ENCODE assay signal across 18 cellular contexts in genomic region chr10:113752553-113752952, GRCh38. TPM values are rescaled to one million over a fixed set of nuclear protein-coding genes. Genes with fewer than 3 reads are reported as not detected.
"Had no signal": no experiment of that assay in that cellular context is flagged by ENCODE, and none has a peak within 500 bp of the region (broad histone marks: within the 10 kb centered on the region; RNA-seq: fewer than 3 reads in every experiment).

No MANE protein-coding gene starts in this region.

- ATAC-seq: activated CD4-positive, CD25-positive, alpha-beta regulatory T cell treated with anti-CD3 and anti-CD28 coated beads, Interleukin-2, amount 50 U/mL, for 24 hours; activated CD8-positive, alpha-beta T cell treated with anti-CD3 and anti-CD28 coated beads, Interleukin-2, amount 10 ng/mL, durations not matched to agents 7 days and 5 days; PC-3; T-cell had no signal

- H3K4me1 ChIP-seq: adrenal gland had no signal

- H3K27ac ChIP-seq: adrenal gland had no signal

- H3K4me1 Mint-ChIP-seq: activated naive CD8-positive, alpha-beta T cell treated with anti-CD3 and anti-CD28 coated beads, Interleukin-2, amount 10 ng/mL, durations not matched to agents 7 days and 5 days; T-cell had no signal

- H3K36me3 Mint-ChIP-seq: activated naive CD8-positive, alpha-beta T cell treated with anti-CD3 and anti-CD28 coated beads, Interleukin-2, amount 10 ng/mL, durations not matched to agents 7 days and 5 days; T-cell had no signal

- H3K36me3 ChIP-seq: adrenal gland had no signal

- H3K4me3 ChIP-seq: adrenal gland had no signal

- DNase-seq: activated CD4-positive, alpha-beta T cell treated with anti-CD3 and anti-CD28 coated beads for 4 hours; activated CD8-positive, alpha-beta memory T cell treated with anti-CD3 and anti-CD28 coated beads, Interleukin-2, amount 50 U/mL, for 48 hours; activated CD8-positive, alpha-beta T cell treated with anti-CD3 and anti-CD28 coated beads, Interleukin-2, amount 10 ng/mL, durations not matched to agents 7 days and 5 days; activated naive CD4-positive, alpha-beta T cell treated with anti-CD3 and anti-CD28 coated beads, Interleukin-2, amount 50 U/mL, for 16 hours; activated naive CD8-positive, alpha-beta T cell treated with anti-CD3 and anti-CD28 coated beads, Interleukin-2, amount 10 ng/mL, durations not matched to agents 7 days and 5 days; activated T-cell treated with anti-CD3 and anti-CD28 coated beads, Interleukin-2, amount 50 U/mL, for 1 hour; anterior cingulate cortex; MM.1S; NCI-H1436 treated with DMSO at 0.1 percent for 48 hours; NCI-H187; NCI-H446 treated with DMSO at 0.1 percent for 48 hours; NCI-H524 treated with DMSO at 0.1 percent for 48 hours; T-cell; T-helper 2 cell; T1000 had no signal

- H3K9me3 Mint-ChIP-seq: T-cell had no signal

- H3K4me3 Mint-ChIP-seq: activated CD8-positive, alpha-beta T cell treated with anti-CD3 and anti-CD28 coated beads, Interleukin-2, amount 10 ng/mL, durations not matched to agents 7 days and 5 days; activated naive CD8-positive, alpha-beta T cell treated with anti-CD3 and anti-CD28 coated beads, Interleukin-2, amount 10 ng/mL, durations not matched to agents 7 days and 5 days; T-cell had no signal

- H3K27ac Mint-ChIP-seq: activated CD8-positive, alpha-beta T cell treated with anti-CD3 and anti-CD28 coated beads, Interleukin-2, amount 10 ng/mL, durations not matched to agents 7 days and 5 days; activated naive CD8-positive, alpha-beta T cell treated with anti-CD3 and anti-CD28 coated beads, Interleukin-2, amount 10 ng/mL, durations not matched to agents 7 days and 5 days; T-cell had no signal

- H3K9me3 ChIP-seq: adrenal gland had no signal

- H3K27me3 ChIP-seq: adrenal gland had no signal

RNA-seq across cellular contexts. Expression of gene PLEKHS1, which starts 1.1 kb away (rescaled TPM):
- total RNA-seq: activated CD8-positive, alpha-beta T cell treated with anti-CD3 and anti-CD28 coated beads, Interleukin-2, amount 10 ng/mL, durations not matched to agents 7 days and 5 days; activated naive CD8-positive, alpha-beta T cell treated with anti-CD3 and anti-CD28 coated beads, Interleukin-2, amount 10 ng/mL, durations not matched to agents 7 days and 5 days; adrenal gland; PC-3; T-cell had no signal
